ENCODE assay signal across 16 cellular contexts in genomic region chr16:86597126-86597879, GRCh38. TPM values are rescaled to one million over a fixed set of nuclear protein-coding genes. Genes with fewer than 3 reads are reported as not detected.
DNase-seq lines count a peak whose midpoint lies in the region; ATAC-seq, FAIRE-seq and TF ChIP-seq lines count a peak whose summit lies in the region.
"Had no signal": no experiment of that assay in that cellular context is flagged by ENCODE, and none has a peak within 500 bp of the region (broad histone marks: within the 10 kb centered on the region; RNA-seq: fewer than 3 reads in every experiment).

No MANE protein-coding gene starts in this region.

- no peaks in the 10 kb centered on the region for H3K36me3 ChIP-seq in K562 (ENCODE audit: control insufficient read depth, insufficient read depth, low read length)
- H3K36me3 ChIP-seq: BLaER1 treated with 17β-estradiol and CSF1 and Interleukin-3, amounts not matched to agents 10 nM and 100 nM; HAP-1 had no signal

- no peaks in the 10 kb centered on the region for H3K9me3 Mint-ChIP-seq in activated naive CD4-positive, alpha-beta T cell treated with anti-CD3 and anti-CD28 coated beads, Interleukin-2, amount 10 ng/mL, durations not matched to agents 7 days and 5 days
- no peaks in the 10 kb centered on the region for H3K9me3 Mint-ChIP-seq in activated naive CD4-positive, alpha-beta T cell treated with anti-CD3 and anti-CD28 coated beads for 36 hours
- H3K9me3 Mint-ChIP-seq in osteocyte (ENCODE audit: unreplicated experiment): no peaks in the 10 kb centered on the region
- H3K9me3 Mint-ChIP-seq: CD4-positive, CD25-positive, alpha-beta regulatory T cell had no signal

- no peak for TF ChIP-seq POLR2A in K562 (conservative IDR thresholded peaks at IDR 0.05)

- H3K36me3 Mint-ChIP-seq in activated naive CD4-positive, alpha-beta T cell treated with anti-CD3 and anti-CD28 coated beads, Interleukin-2, amount 10 ng/mL, durations not matched to agents 7 days and 5 days: no peaks in the 10 kb centered on the region
- H3K36me3 Mint-ChIP-seq in activated naive CD4-positive, alpha-beta T cell treated with anti-CD3 and anti-CD28 coated beads for 36 hours (ENCODE audit: low read depth): no peaks in the 10 kb centered on the region
- H3K36me3 Mint-ChIP-seq in osteocyte (ENCODE audit: unreplicated experiment): peaks cover 3% of the 10 kb centered on the region
- H3K36me3 Mint-ChIP-seq: CD4-positive, CD25-positive, alpha-beta regulatory T cell had no signal

- H2AFZ ChIP-seq in K562 (ENCODE audit: low read depth, low read length): 0 out of 2 replicates have a peak overlapping the region, but pooled peaks have one; percentile 20

- peaks cover 15 to 57% of the 10 kb centered on the region in 2 experiments; a peak in 4 of 5 replicates for H3K27me3 ChIP-seq in K562 (ENCODE audit: control insufficient read depth in 2 of 2, insufficient read depth in 2 of 2, low read length in 2 of 2)
- H3K27me3 ChIP-seq: BLaER1 treated with 17β-estradiol and CSF1 and Interleukin-3, amounts not matched to agents 10 nM and 100 nM had no signal

- no peaks in the 10 kb centered on the region for H4K20me1 ChIP-seq in K562 (replicated peaks; ENCODE audit: control insufficient read depth, insufficient read depth, low read length)
- H4K20me1 ChIP-seq: BLaER1 treated with 17β-estradiol and CSF1 and Interleukin-3, amounts not matched to agents 10 nM and 100 nM had no signal

- no peaks in the 10 kb centered on the region for H3K4me1 ChIP-seq in K562 (replicated peaks in 1 of 2; ENCODE audit: control insufficient read depth in 2 of 2, insufficient read depth in 2 of 2, low read length in 2 of 2)
- H3K4me1 ChIP-seq: HAP-1 had no signal

- no peak overlapping the region for H3K4me3 ChIP-seq in K562
- H3K4me3 ChIP-seq: BLaER1 treated with 17β-estradiol and CSF1 and Interleukin-3, amounts not matched to agents 10 nM and 100 nM; HAP-1 had no signal

- no peak for FAIRE-seq in K562 (lab: Jason Lieb, UNC)
- FAIRE-seq: GM12891, H1, HTR-8/SVneo had no signal

- CTCF ChIA-PET in activated naive CD4-positive, alpha-beta T cell treated with anti-CD3 and anti-CD28 coated beads, Interleukin-2, amount 10 ng/mL, durations not matched to agents 7 days and 5 days (lab: Charles Lee): no interaction called here
- CTCF ChIA-PET in activated naive CD4-positive, alpha-beta T cell treated with anti-CD3 and anti-CD28 coated beads for 36 hours (lab: Charles Lee): no interaction called here
- CTCF ChIA-PET in K562 (lab: Yijun Ruan, JAX; ENCODE audit: low intra/inter-chr PET ratio): no interaction called here

- H3K27ac Mint-ChIP-seq in activated naive CD4-positive, alpha-beta T cell treated with anti-CD3 and anti-CD28 coated beads, Interleukin-2, amount 10 ng/mL, durations not matched to agents 7 days and 5 days: no peak overlapping the region
- H3K27ac Mint-ChIP-seq in activated naive CD4-positive, alpha-beta T cell treated with anti-CD3 and anti-CD28 coated beads for 36 hours: no peak overlapping the region
- peak overlapping the region; percentile 88 for H3K27ac Mint-ChIP-seq in osteocyte (ENCODE audit: unreplicated experiment)

- in situ Hi-C loops in K562 (cut with MboI): no loop called here

- no peak for ATAC-seq in K562

- H3K4me3 Mint-ChIP-seq in activated naive CD4-positive, alpha-beta T cell treated with anti-CD3 and anti-CD28 coated beads, Interleukin-2, amount 10 ng/mL, durations not matched to agents 7 days and 5 days: no peak overlapping the region
- no peak overlapping the region for H3K4me3 Mint-ChIP-seq in activated naive CD4-positive, alpha-beta T cell treated with anti-CD3 and anti-CD28 coated beads for 36 hours
- no peak overlapping the region for H3K4me3 Mint-ChIP-seq in osteocyte (ENCODE audit: unreplicated experiment)
- H3K4me3 Mint-ChIP-seq: CD4-positive, CD25-positive, alpha-beta regulatory T cell had no signal

- no peak for TF ChIP-seq EP300 in K562 (IDR thresholded peaks at IDR 0.05; ENCODE audit: low read length)

- BruUV-seq in K562 (replicated peaks; lab: Mats Ljungman, UMichigan): no TSS peak

- TF ChIP-seq CTCF in K562 (IDR thresholded peaks at IDR 0.05 in 2 of 3, conservative IDR thresholded peaks at IDR 0.05 in 1 of 3; ENCODE audit: insufficient read depth in 2 of 3, low read depth in 1 of 3, low read length in 3 of 3) (no peak), osteocyte (IDR thresholded peaks at IDR 0.05) (no peak)

- H3K4me2 ChIP-seq in K562 (ENCODE audit: insufficient read depth, low read length): no peak overlapping the region

- H3K27me3 Mint-ChIP-seq in activated naive CD4-positive, alpha-beta T cell treated with anti-CD3 and anti-CD28 coated beads, Interleukin-2, amount 10 ng/mL, durations not matched to agents 7 days and 5 days: peaks cover 48% of the 10 kb centered on the region
- peaks cover 29% of the 10 kb centered on the region for H3K27me3 Mint-ChIP-seq in activated naive CD4-positive, alpha-beta T cell treated with anti-CD3 and anti-CD28 coated beads for 36 hours (ENCODE audit: low read depth)
- H3K27me3 Mint-ChIP-seq in osteocyte (ENCODE audit: unreplicated experiment): no peaks in the 10 kb centered on the region

- peaks cover 7% of the 10 kb centered on the region for H3K4me1 Mint-ChIP-seq in activated naive CD4-positive, alpha-beta T cell treated with anti-CD3 and anti-CD28 coated beads, Interleukin-2, amount 10 ng/mL, durations not matched to agents 7 days and 5 days
- peaks cover 10% of the 10 kb centered on the region for H3K4me1 Mint-ChIP-seq in activated naive CD4-positive, alpha-beta T cell treated with anti-CD3 and anti-CD28 coated beads for 36 hours (ENCODE audit: low read depth)
- H3K4me1 Mint-ChIP-seq in osteocyte (ENCODE audit: unreplicated experiment): peaks cover 61% of the 10 kb centered on the region

- no peak overlapping the region for H3K27ac ChIP-seq in K562 (ENCODE audit: extremely low read depth, low read depth, low read length)
- H3K27ac ChIP-seq: BLaER1 treated with 17β-estradiol and CSF1 and Interleukin-3, amounts not matched to agents 10 nM and 100 nM had no signal

- POLR2A ChIA-PET in K562 (lab: Yijun Ruan, JAX): no interaction called here

- 3% methylated on average over 18 of the region's 18 CpGs for WGBS in K562 (ENCODE audit: insufficient coverage, low coverage, missing lambda C conversion rate)

- intact Hi-C loops in activated naive CD4-positive, alpha-beta T cell treated with anti-CD3 and anti-CD28 coated beads for 36 hours (cut with micrococcal nuclease): no loop called here
- intact Hi-C loops in K562 (cut with micrococcal nuclease): no loop called here

- no peaks in the 10 kb centered on the region for H3K9me3 ChIP-seq in K562 (replicated peaks; ENCODE audit: control insufficient read depth, insufficient read depth, low read depth, low read length)
- H3K9me3 ChIP-seq: HAP-1 had no signal

- TF ChIP-seq RAD21 in K562 (CRISPR knock-in tag; conservative IDR thresholded peaks at IDR 0.05 in 1 of 2, IDR thresholded peaks at IDR 0.05 in 1 of 2): no peak

- peak; percentile 3 for DNase-seq in activated naive CD4-positive, alpha-beta T cell treated with anti-CD3 and anti-CD28 coated beads, Interleukin-2, amount 10 ng/mL, durations not matched to agents 7 days and 5 days
- DNase-seq in activated naive CD4-positive, alpha-beta T cell treated with anti-CD3 and anti-CD28 coated beads for 36 hours: no peak
- DNase-seq in K562 (ENCODE audit: extremely low read depth in 1 of 4, low spot score in 3 of 4): no peak
- DNase-seq in osteocyte (ENCODE audit: extremely low spot score, unreplicated experiment): no peak
- no peak for DNase-seq in NCI-H2227 (lab: John Stamatoyannopoulos, UW; ENCODE audit: unreplicated experiment)
- DNase-seq in stimulated activated CD4-positive, alpha-beta T cell treated with anti-CD3 and anti-CD28 coated beads, Interleukin-4, amount 100 ng/mL, for 24 hours: no peak
- no peak for DNase-seq in NCI-H82 (lab: John Stamatoyannopoulos, UW)
- DNase-seq: 8988T; AML-193; CD4-positive, CD25-positive, alpha-beta regulatory T cell; DMS 273 treated with DMSO at 0.1 percent for 48 hours had no signal

- no peak overlapping the region for H3K9ac ChIP-seq in K562 (ENCODE audit: insufficient read depth in 1 of 2, low read depth in 2 of 2, low read length in 2 of 2)
- H3K9ac ChIP-seq: BLaER1 treated with 17β-estradiol and CSF1 and Interleukin-3, amounts not matched to agents 10 nM and 100 nM had no signal

- H3K79me2 ChIP-seq in K562 (ENCODE audit: control insufficient read depth, insufficient read depth, low read length): no peaks in the 10 kb centered on the region

- no peaks in the 10 kb centered on the region for H3K9me1 ChIP-seq in K562 (ENCODE audit: control insufficient read depth, insufficient read depth, low read length)

RNA-seq across cellular contexts. Expression of gene FOXL1, which starts 19.0 kb away (rescaled TPM):
- not detected for total RNA-seq in activated naive CD4-positive, alpha-beta T cell treated with anti-CD3 and anti-CD28 coated beads for 36 hours
- total RNA-seq in K562 (2011; cell fraction: chromatin; rRNA removed; ENCODE audit: low replicate concordance): not detected in 2 replicates
- not detected in 2 replicates for total RNA-seq in K562 (2011; cell fraction: nucleolus; rRNA removed)
- not detected in 2 replicates for total RNA-seq in K562 (2011; cell fraction: nucleoplasm; rRNA removed)
- total RNA-seq in K562 (2014; rRNA removed) (not detected in 2 replicates), K562 (2014; rRNA removed; fragmentation: Illumina TruSeq; extraction: Trizol) (not detected in 2 replicates), K562 (2015; rRNA removed; fragmentation: Illumina TruSeq; extraction: Trizol) (not detected in 2 replicates), K562 (2021) (not detected in 2 replicates), osteocyte (6.4 and 9.3 TPM in 2 replicates)
- polyA plus RNA-seq in K562 (2011; rRNA removed) (not detected in 2 replicates), K562 (2014; fragmentation: Illumina TruSeq; extraction: Trizol) (not detected in 2 replicates), K562 (2014; fragmentation: Nextera tagmentation; extraction: Ambion mirVana) (not detected), K562 (2014; rRNA removed) (not detected in 2 replicates)
- not detected in 2 replicates for polyA plus RNA-seq in K562 (2011; cell fraction: cytosol; rRNA removed)
- polyA plus RNA-seq in K562 (2011; cell fraction: nucleus; rRNA removed): not detected in 2 replicates
- polyA plus RNA-seq in K562 (2012): not detected in 2 replicates
- not detected in 2 replicates for polyA minus RNA-seq in K562 (2011; rRNA and poly(A)+ RNA removed)
- polyA minus RNA-seq in K562 (2011; cell fraction: cytosol; rRNA and poly(A)+ RNA removed): 0.36 TPM in 1 of 2 replicates, not detected in the other
- polyA minus RNA-seq in K562 (2011; cell fraction: nucleus; rRNA and poly(A)+ RNA removed): 0.13 TPM in 1 of 2 replicates, not detected in the other
- total RNA-seq: CD4-positive, CD25-positive, alpha-beta regulatory T cell; H1 had no signal
- polyA plus RNA-seq: CD4-positive, CD25-positive, alpha-beta regulatory T cell had no signal

RNA-seq across cellular contexts. Expression of gene FOXC2, which starts 30.7 kb away (rescaled TPM):
- total RNA-seq in activated naive CD4-positive, alpha-beta T cell treated with anti-CD3 and anti-CD28 coated beads for 36 hours: not detected
- not detected in 2 replicates for total RNA-seq in K562 (2011; cell fraction: chromatin; rRNA removed; ENCODE audit: low replicate concordance)
- total RNA-seq in K562 (2011; cell fraction: nucleolus; rRNA removed): not detected in 2 replicates
- not detected in 2 replicates for total RNA-seq in K562 (2011; cell fraction: nucleoplasm; rRNA removed)
- not detected in 2 replicates for total RNA-seq in K562 (2014; rRNA removed)
- total RNA-seq in K562 (2014; rRNA removed; fragmentation: Illumina TruSeq; extraction: Trizol): not detected in 2 replicates
- not detected in 2 replicates for total RNA-seq in K562 (2015; rRNA removed; fragmentation: Illumina TruSeq; extraction: Trizol)
- 0.11 TPM in 2 replicates for total RNA-seq in K562 (2021)
- polyA plus RNA-seq in K562 (2011; rRNA removed): not detected in 2 replicates
- polyA plus RNA-seq in K562 (2011; cell fraction: cytosol; rRNA removed): not detected in 2 replicates
- 0.13 TPM in 1 of 2 replicates, not detected in the other for polyA plus RNA-seq in K562 (2011; cell fraction: nucleus; rRNA removed)
- 0.10 TPM in 1 of 2 replicates, not detected in the other for polyA plus RNA-seq in K562 (2012)
- not detected in 2 replicates for polyA plus RNA-seq in K562 (2014; fragmentation: Illumina TruSeq; extraction: Trizol)
- polyA plus RNA-seq in K562 (2014; fragmentation: Nextera tagmentation; extraction: Ambion mirVana): under 1 TPM; 0.01 to 0.08 TPM
- 0.11 and 0.13 TPM in 2 replicates for polyA plus RNA-seq in K562 (2014; rRNA removed)
- not detected in 2 replicates for polyA minus RNA-seq in K562 (2011; rRNA and poly(A)+ RNA removed)
- not detected in 2 replicates for polyA minus RNA-seq in K562 (2011; cell fraction: cytosol; rRNA and poly(A)+ RNA removed)
- not detected in 2 replicates for polyA minus RNA-seq in K562 (2011; cell fraction: nucleus; rRNA and poly(A)+ RNA removed)
- 91.8 and 93.4 TPM in 2 replicates for total RNA-seq in osteocyte
- total RNA-seq: CD4-positive, CD25-positive, alpha-beta regulatory T cell had no signal
- polyA plus RNA-seq: CD4-positive, CD25-positive, alpha-beta regulatory T cell; H1 had no signal

RNA-seq across cellular contexts. Expression of gene MTHFSD, which starts 42.3 kb away (rescaled TPM):
- 10 to 100 TPM; 21.9 to 24.1 TPM for total RNA-seq in activated naive CD4-positive, alpha-beta T cell treated with anti-CD3 and anti-CD28 coated beads for 36 hours
- 57.7 and 74.7 TPM in 2 replicates for total RNA-seq in K562 (2011; cell fraction: chromatin; rRNA removed; ENCODE audit: low replicate concordance)
- total RNA-seq in K562 (2011; cell fraction: nucleolus; rRNA removed): 49.7 and 59.5 TPM in 2 replicates
- 52.7 and 56.3 TPM in 2 replicates for total RNA-seq in K562 (2011; cell fraction: nucleoplasm; rRNA removed)
- 8.3 and 8.7 TPM in 2 replicates for total RNA-seq in K562 (2014; rRNA removed)
- total RNA-seq in K562 (2014; rRNA removed; fragmentation: Illumina TruSeq; extraction: Trizol): 12.0 and 12.8 TPM in 2 replicates
- 15.2 and 16.0 TPM in 2 replicates for total RNA-seq in K562 (2015; rRNA removed; fragmentation: Illumina TruSeq; extraction: Trizol)
- 17.8 and 20.2 TPM in 2 replicates for total RNA-seq in K562 (2021)
- 12.8 and 13.9 TPM in 2 replicates for polyA plus RNA-seq in K562 (2011; rRNA removed)
- 10.5 and 11.6 TPM in 2 replicates for polyA plus RNA-seq in K562 (2011; cell fraction: cytosol; rRNA removed)
- polyA plus RNA-seq in K562 (2011; cell fraction: nucleus; rRNA removed): 61.4 and 78.3 TPM in 2 replicates
- polyA plus RNA-seq in K562 (2012): 9.5 and 10.0 TPM in 2 replicates
- 16.0 and 16.3 TPM in 2 replicates for polyA plus RNA-seq in K562 (2014; fragmentation: Illumina TruSeq; extraction: Trizol)
- 1 to 10 TPM; 3.2 to 3.5 TPM for polyA plus RNA-seq in K562 (2014; fragmentation: Nextera tagmentation; extraction: Ambion mirVana)
- 8.7 and 10.6 TPM in 2 replicates for polyA plus RNA-seq in K562 (2014; rRNA removed)
- polyA minus RNA-seq in K562 (2011; rRNA and poly(A)+ RNA removed): 22.0 and 22.3 TPM in 2 replicates
- polyA minus RNA-seq in K562 (2011; cell fraction: cytosol; rRNA and poly(A)+ RNA removed): 8.3 and 11.0 TPM in 2 replicates
- 57.9 and 75.6 TPM in 2 replicates for polyA minus RNA-seq in K562 (2011; cell fraction: nucleus; rRNA and poly(A)+ RNA removed)
- 12.1 and 14.1 TPM in 2 replicates for total RNA-seq in osteocyte

Comparison
In these comparisons a context has a peak if more than half of its experiments do, and no peak if none do; other contexts are left out.
1. RNA of gene FOXC2, which starts 30.7 kb away (total RNA-seq): 91.8 to 93.4 TPM in osteocyte; not detected in activated naive CD4-positive, alpha-beta T cell treated with anti-CD3 and anti-CD28 coated beads for 36 hours and 0.11 TPM in K562; every median in the first group is over 10 times any median in the second.